20 cellular contexts compared by ENCODE assay signal in the genomic region with DNA sequence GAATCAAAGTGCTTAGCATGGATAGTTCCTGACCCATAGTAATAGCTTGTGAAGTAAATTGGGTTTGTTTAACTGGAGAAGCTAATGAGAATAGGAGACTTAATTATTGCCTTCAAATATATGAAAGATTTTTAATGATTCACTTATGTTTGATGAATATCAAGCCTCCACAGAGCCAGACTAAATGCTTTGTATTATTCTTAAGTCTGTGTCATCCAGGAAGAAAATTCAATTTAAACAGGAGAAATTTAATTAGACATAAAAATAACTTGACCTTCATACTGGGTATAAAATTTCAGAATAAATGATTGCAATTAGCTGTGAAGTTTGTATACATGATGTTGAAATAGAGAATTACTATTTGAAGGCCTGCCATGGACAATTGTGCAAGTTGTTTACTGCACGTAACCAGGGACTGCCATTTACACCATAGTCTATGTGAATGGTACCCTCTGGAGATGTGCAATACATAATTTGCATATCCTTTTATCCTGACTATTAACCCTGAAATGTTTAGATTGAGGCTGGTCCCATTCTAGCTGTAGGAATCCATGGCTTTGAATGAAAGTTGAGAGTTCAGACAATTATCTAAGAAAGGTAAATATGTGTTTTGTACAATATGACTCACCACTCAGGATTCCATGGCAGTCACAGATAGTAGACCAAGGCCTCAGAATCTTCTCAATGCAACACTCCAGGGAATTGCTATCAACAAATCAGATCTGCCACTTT.
DNase-seq lines count a peak whose midpoint lies in the region; ATAC-seq and TF ChIP-seq lines count a peak whose summit lies in the region.
"Had no signal": no experiment of that assay in that cellular context is flagged by ENCODE, and none has a peak within 500 bp of the region (broad histone marks: within the 10 kb centered on the region; RNA-seq: fewer than 3 reads in every experiment).

No MANE protein-coding gene starts in this region.

- no peak overlapping the region for H4K8ac ChIP-seq in mesenchymal stem cell (ENCODE audit: low read length)

- in situ Hi-C loops in brain microvascular endothelial cell (cut with HindIII; ENCODE audit: low pct_ligation_motif_present, low sequenced_read_pairs) = no loop called here

- H3K27ac ChIP-seq in brain microvascular endothelial cell (no peak overlapping the region), mesenchymal stem cell (ENCODE audit: low read length, poor library complexity, severe bottlenecking) (no peak overlapping the region)
- H3K27ac ChIP-seq: GM23248, testis had no signal

- H3K36me3 ChIP-seq in brain microvascular endothelial cell (replicated peaks) (no peaks in the 10 kb centered on the region), mesenchymal stem cell (ENCODE audit: control insufficient read depth in 1 of 2, insufficient read depth in 2 of 2, low read depth in 1 of 2, low read length in 2 of 2) (no peaks in the 10 kb centered on the region)

- no peak overlapping the region for H3K14ac ChIP-seq in mesenchymal stem cell (ENCODE audit: low read length in 2 of 2)

- H3K9ac ChIP-seq in mesenchymal stem cell (ENCODE audit: low read length) = no peak overlapping the region
- H3K9ac ChIP-seq: GM23248 had no signal

- H3K4ac ChIP-seq in mesenchymal stem cell (ENCODE audit: low read depth in 1 of 2, low read length in 2 of 2) = no peak overlapping the region

- H2BK15ac ChIP-seq in mesenchymal stem cell (ENCODE audit: low read depth, poor library complexity, severe bottlenecking) = no peak overlapping the region

- no peak for TF ChIP-seq CTCF in brain microvascular endothelial cell (IDR thresholded peaks at IDR 0.05; ENCODE audit: low read depth, low read length, missing control alignments)

- H2BK5ac ChIP-seq in mesenchymal stem cell (ENCODE audit: low read depth, low read length, poor library complexity, severe bottlenecking) = no peak overlapping the region

- H3K27me3 ChIP-seq in brain microvascular endothelial cell (replicated peaks) (no peaks in the 10 kb centered on the region), mesenchymal stem cell (ENCODE audit: control insufficient read depth in 1 of 2, insufficient read depth in 1 of 2, low read length in 2 of 2) (peaks cover 0 to 9% of the 10 kb centered on the region in 2 experiments)
- H3K27me3 ChIP-seq: testis had no signal

- H3K4me3 ChIP-seq in brain microvascular endothelial cell (ENCODE audit: low read depth, low read length) (no peak overlapping the region), mesenchymal stem cell (ENCODE audit: insufficient read depth in 1 of 2, low read depth in 1 of 2, low read length in 2 of 2) (no peak overlapping the region)
- H3K4me3 ChIP-seq: GM23248, testis had no signal

- no peak overlapping the region for H3K4me2 ChIP-seq in mesenchymal stem cell (ENCODE audit: low read length, poor library complexity, severe bottlenecking)

- DNase-seq in EH (ENCODE audit: low read depth) (peak; percentile 66), NCI-H748 (lab: John Stamatoyannopoulos, UW; ENCODE audit: unreplicated experiment) (peak; percentile 54), brain microvascular endothelial cell (peak; percentile 67), mesenchymal stem cell (peak; percentile 44), NCI-H187 (lab: John Stamatoyannopoulos, UW) (no peak), NOMO-1 treated with dmso at 0.1 percent for 144 hours (lab: John Stamatoyannopoulos, UW; ENCODE audit: unreplicated experiment) (no peak)
- DNase-seq: activated CD4-positive, alpha-beta T cell treated with anti-CD3 and anti-CD28 coated beads, Interleukin-2, amount 10 ng/mL, durations not matched to agents 7 days and 5 days; activated T-cell treated with anti-CD3 and anti-CD28 coated beads, Interleukin-2, amount 50 U/mL, for 24 hours; CD4-positive, CD25-positive, alpha-beta regulatory T cell; dermis blood vessel endothelial cell; GM23248; hypothalamus; left ventricle myocardium superior; naive thymus-derived CD8-positive, alpha-beta T cell; NCI-H446; stimulated activated CD4-positive, alpha-beta T cell treated with anti-CD3 and anti-CD28 coated beads, Interleukin-1b, Interleukin-23, amount 100 ng/mL, for 48 hours; testis had no signal

- H3K79me1 ChIP-seq in mesenchymal stem cell (replicated peaks; ENCODE audit: low read length, poor library complexity, severe bottlenecking) = no peaks in the 10 kb centered on the region

- no peak overlapping the region for H2BK12ac ChIP-seq in mesenchymal stem cell (ENCODE audit: low read length in 2 of 2)

- H3K4me1 ChIP-seq in mesenchymal stem cell (ENCODE audit: control insufficient read depth, insufficient read depth, low read depth, low read length) = peaks cover 4% of the 10 kb centered on the region
- H3K4me1 ChIP-seq: testis had no signal

- H4K91ac ChIP-seq in mesenchymal stem cell (ENCODE audit: low read length) = no peak overlapping the region

- H2AK5ac ChIP-seq in mesenchymal stem cell (ENCODE audit: low read length, severe bottlenecking) = no peak overlapping the region

- no peak for ATAC-seq in GM21526 (IDR thresholded peaks at IDR 0.05; ENCODE audit: low FRiP score, unreplicated experiment)
- no peak for ATAC-seq in GM21825 (IDR thresholded peaks at IDR 0.05; ENCODE audit: unreplicated experiment)
- ATAC-seq: esophagus mucosa; left ventricle myocardium superior; naive thymus-derived CD8-positive, alpha-beta T cell had no signal

- 100% methylated on average over 1 of the region's 1 CpG for WGBS in mesenchymal stem cell

- no peak overlapping the region for H2BK120ac ChIP-seq in mesenchymal stem cell (ENCODE audit: low read depth, low read length)

- no peak overlapping the region for H3K23ac ChIP-seq in mesenchymal stem cell (ENCODE audit: low read length in 2 of 2)

- no peak overlapping the region for H3K18ac ChIP-seq in mesenchymal stem cell (ENCODE audit: low read depth in 1 of 2, low read length in 2 of 2)

- no peak overlapping the region for H2AFZ ChIP-seq in mesenchymal stem cell (ENCODE audit: low read depth, low read length)
- H2AFZ ChIP-seq: GM23248 had no signal

- H3K9me3 ChIP-seq in mesenchymal stem cell (ENCODE audit: control insufficient read depth, low read length) = no peaks in the 10 kb centered on the region
- H3K9me3 ChIP-seq: testis had no signal

Comparison
In these comparisons a context has a peak if more than half of its experiments do, and no peak if none do; other contexts are left out.
1. DNase-seq: peak in EH (single experiment), NCI-H748 (single experiment), brain microvascular endothelial cell (single experiment) and mesenchymal stem cell (single experiment); none in NCI-H187 (0 of 2) and NOMO-1 treated with dmso at 0.1 percent for 144 hours (single experiment).